In genomic region chr2:22907330-22907729, GRCh38 we compare ENCODE assay signal across 18 cellular contexts.
DNase-seq lines count a peak whose midpoint lies in the region; ATAC-seq and TF ChIP-seq lines count a peak whose summit lies in the region.
"Had no signal": no experiment of that assay in that cellular context is flagged by ENCODE, and none has a peak within 500 bp of the region (broad histone marks: within the 10 kb centered on the region; RNA-seq: fewer than 3 reads in every experiment).

No MANE protein-coding gene starts in this region.

- no peak for TF ChIP-seq POLR2A in upper lobe of left lung (IDR thresholded peaks at IDR 0.05)

- H3K9ac ChIP-seq in colonic mucosa (ENCODE audit: low read depth in 2 of 2, low read length in 2 of 2) = no peak overlapping the region
- H3K9ac ChIP-seq: KMS-11 had no signal

- H3K27me3 ChIP-seq in colonic mucosa = no peaks in the 10 kb centered on the region
- H3K27me3 ChIP-seq in lung (ENCODE audit: control insufficient read depth, insufficient read depth) = no peaks in the 10 kb centered on the region
- H3K27me3 ChIP-seq in upper lobe of left lung = no peaks in the 10 kb centered on the region
- H3K27me3 ChIP-seq: MG63, SJSA1 had no signal

- WGBS in lung, 2 donors = 59 to 68% methylated on average over 2 of the region's 2 CpGs
- WGBS in upper lobe of left lung, 2 donors = 49 to 53% methylated on average over 2 of the region's 2 CpGs

- H3K36me3 ChIP-seq in colonic mucosa (no peaks in the 10 kb centered on the region), lung (ENCODE audit: control insufficient read depth in 2 of 2, insufficient read depth in 2 of 2, low read length in 2 of 2) (no peaks in the 10 kb centered on the region), upper lobe of left lung (no peaks in the 10 kb centered on the region)
- H3K36me3 ChIP-seq: MG63, SJSA1 had no signal

- no peak overlapping the region for H3K27ac ChIP-seq in colonic mucosa
- no peak overlapping the region for H3K27ac ChIP-seq in lung (ENCODE audit: low read depth in 1 of 2, low read length in 1 of 2)
- no peak overlapping the region for H3K27ac ChIP-seq in upper lobe of left lung
- H3K27ac ChIP-seq: KMS-11, SJSA1 had no signal

- DNase-seq in left ventricle myocardium superior = no peak
- no peak for DNase-seq in cardiac septum (ENCODE audit: low spot score)
- peak; percentile 22 for DNase-seq in colonic mucosa
- DNase-seq in lung (ENCODE audit: low spot score) = peak; percentile 73
- DNase-seq in upper lobe of left lung = peak in 1 of 2 donors; percentile 65
- no peak for DNase-seq in activated T-cell treated with anti-CD3 and anti-CD28 coated beads for 4 hours
- no peak for DNase-seq in effector CD8-positive, alpha-beta T cell (lab: John Stamatoyannopoulos, UW)
- DNase-seq: AML-193, Caco-2, DMS153, MG63, NCI-H1417, NCI-H1930, NCI-H69, RPMI8226 had no signal

- intact Hi-C loops in left ventricle myocardium superior (cut with micrococcal nuclease) (loop anchor here (10.0 kb wide), 1 partner anchor 447 kb away; no protein-coding TSS in a partner anchor), cardiac septum (cut with DNase I) (no loop called here), colonic mucosa (cut with DNase I) (loop anchor here (10.0 kb wide), 1 partner anchor 447 kb away; no protein-coding TSS in a partner anchor)

- no peaks in the 10 kb centered on the region for H3K9me3 ChIP-seq in colonic mucosa
- H3K9me3 ChIP-seq in lung (ENCODE audit: control insufficient read depth in 2 of 2, insufficient read depth in 1 of 2, low read length in 1 of 2) = peaks cover 0 to 2% of the 10 kb centered on the region in 2 donors
- no peaks in the 10 kb centered on the region for H3K9me3 ChIP-seq in upper lobe of left lung
- H3K9me3 ChIP-seq: Caco-2, MG63, SJSA1 had no signal

- no peak overlapping the region for H3K4me3 ChIP-seq in colonic mucosa
- H3K4me3 ChIP-seq in lung = no peak overlapping the region
- H3K4me3 ChIP-seq in upper lobe of left lung = no peak overlapping the region
- H3K4me3 ChIP-seq: MG63, SJSA1 had no signal

- no peaks in the 10 kb centered on the region for H3K4me1 ChIP-seq in colonic mucosa
- peaks cover 0 to 2% of the 10 kb centered on the region in 2 donors for H3K4me1 ChIP-seq in lung (ENCODE audit: control insufficient read depth in 2 of 2, insufficient read depth in 2 of 2, low read length in 2 of 2)
- H3K4me1 ChIP-seq in upper lobe of left lung = peaks cover 0 to 7% (median 4%) of the 10 kb centered on the region in 4 donors
- H3K4me1 ChIP-seq: Caco-2, SJSA1 had no signal

- peak in 1 of 4 donors; percentile 78 for TF ChIP-seq EP300 in upper lobe of left lung (IDR thresholded peaks at IDR 0.05)

- TF ChIP-seq CTCF in colonic mucosa (IDR thresholded peaks at IDR 0.05) = no peak
- no peak for TF ChIP-seq CTCF in lung (IDR thresholded peaks at IDR 0.05; ENCODE audit: control extremely low read depth, extremely low read depth)
- no peak for TF ChIP-seq CTCF in upper lobe of left lung (IDR thresholded peaks at IDR 0.05)

- ATAC-seq in left ventricle myocardium superior = peak; percentile 73
- ATAC-seq in lung (ENCODE audit: insufficient read depth, low FRiP score) = peak; percentile 45
- peak; percentile 47 to 69 for ATAC-seq in upper lobe of left lung (ENCODE audit: low FRiP score in 2 of 2)
- ATAC-seq in GM21619 (IDR thresholded peaks at IDR 0.05; ENCODE audit: unreplicated experiment) = no peak

Comparison
In these comparisons a context has a peak if more than half of its experiments do, and no peak if none do; other contexts are left out.
1. DNase-seq: peak in colonic mucosa (single experiment) and lung (single experiment); none in left ventricle myocardium superior (single experiment), cardiac septum (single experiment), activated T-cell treated with anti-CD3 and anti-CD28 coated beads for 4 hours (single experiment) and effector CD8-positive, alpha-beta T cell (single experiment).